8 cellular contexts compared by ENCODE assay signal in genomic region chr3:195208183-195208582, GRCh38.
DNase-seq lines count a peak whose midpoint lies in the region; ATAC-seq and TF ChIP-seq lines count a peak whose summit lies in the region.
"Had no signal": no experiment of that assay in that cellular context is flagged by ENCODE, and none has a peak within 500 bp of the region (broad histone marks: within the 10 kb centered on the region; RNA-seq: fewer than 3 reads in every experiment).

No MANE protein-coding gene starts in this region.

- H3K36me3 Mint-ChIP-seq in osteocyte (ENCODE audit: unreplicated experiment), result no peaks in the 10 kb centered on the region

- peak; percentile 76 for ATAC-seq in GM18870 (IDR thresholded peaks at IDR 0.05; ENCODE audit: unreplicated experiment)
- ATAC-seq in GM21619 (IDR thresholded peaks at IDR 0.05; ENCODE audit: unreplicated experiment), result peak; percentile 89
- peak; percentile 77 for ATAC-seq in HG03571 (IDR thresholded peaks at IDR 0.05; ENCODE audit: unreplicated experiment)

- H3K36me3 ChIP-seq in H7 (replicated peaks; ENCODE audit: control insufficient read depth, insufficient read depth, low read length), result no peaks in the 10 kb centered on the region; the same call in 1 of the 2 replicates

- peaks cover 79% of the 10 kb centered on the region for H3K4me1 Mint-ChIP-seq in osteocyte (ENCODE audit: unreplicated experiment)

- peak overlapping the region; percentile 53 for H3K4me3 Mint-ChIP-seq in osteocyte (ENCODE audit: unreplicated experiment)

- H3K27ac Mint-ChIP-seq in osteocyte (ENCODE audit: unreplicated experiment), result peak overlapping the region; percentile 97

- H3K4me3 ChIP-seq in H7 (ENCODE audit: insufficient read depth, low read depth, low read length), result no peak overlapping the region

- no peak for TF ChIP-seq CTCF in osteocyte (IDR thresholded peaks at IDR 0.05)

- H3K27me3 Mint-ChIP-seq in osteocyte (ENCODE audit: unreplicated experiment), result no peaks in the 10 kb centered on the region

- no peaks in the 10 kb centered on the region for H3K27me3 ChIP-seq in H7 (ENCODE audit: control insufficient read depth, insufficient read depth, low read length)

- no peaks in the 10 kb centered on the region for H3K9me3 Mint-ChIP-seq in osteocyte (ENCODE audit: unreplicated experiment)

- DNase-seq in osteocyte (ENCODE audit: extremely low spot score, unreplicated experiment) (no peak), NCI-H1436 (lab: John Stamatoyannopoulos, UW) (no peak), H7 (no peak), HuH-7 (ENCODE audit: low spot score) (no peak)
- DNase-seq: activated CD4-positive, CD25-positive, alpha-beta regulatory T cell treated with anti-CD3 and anti-CD28 coated beads, Interleukin-2, amount 50 U/mL, for 72 hours had no signal
